In the genomic region with DNA sequence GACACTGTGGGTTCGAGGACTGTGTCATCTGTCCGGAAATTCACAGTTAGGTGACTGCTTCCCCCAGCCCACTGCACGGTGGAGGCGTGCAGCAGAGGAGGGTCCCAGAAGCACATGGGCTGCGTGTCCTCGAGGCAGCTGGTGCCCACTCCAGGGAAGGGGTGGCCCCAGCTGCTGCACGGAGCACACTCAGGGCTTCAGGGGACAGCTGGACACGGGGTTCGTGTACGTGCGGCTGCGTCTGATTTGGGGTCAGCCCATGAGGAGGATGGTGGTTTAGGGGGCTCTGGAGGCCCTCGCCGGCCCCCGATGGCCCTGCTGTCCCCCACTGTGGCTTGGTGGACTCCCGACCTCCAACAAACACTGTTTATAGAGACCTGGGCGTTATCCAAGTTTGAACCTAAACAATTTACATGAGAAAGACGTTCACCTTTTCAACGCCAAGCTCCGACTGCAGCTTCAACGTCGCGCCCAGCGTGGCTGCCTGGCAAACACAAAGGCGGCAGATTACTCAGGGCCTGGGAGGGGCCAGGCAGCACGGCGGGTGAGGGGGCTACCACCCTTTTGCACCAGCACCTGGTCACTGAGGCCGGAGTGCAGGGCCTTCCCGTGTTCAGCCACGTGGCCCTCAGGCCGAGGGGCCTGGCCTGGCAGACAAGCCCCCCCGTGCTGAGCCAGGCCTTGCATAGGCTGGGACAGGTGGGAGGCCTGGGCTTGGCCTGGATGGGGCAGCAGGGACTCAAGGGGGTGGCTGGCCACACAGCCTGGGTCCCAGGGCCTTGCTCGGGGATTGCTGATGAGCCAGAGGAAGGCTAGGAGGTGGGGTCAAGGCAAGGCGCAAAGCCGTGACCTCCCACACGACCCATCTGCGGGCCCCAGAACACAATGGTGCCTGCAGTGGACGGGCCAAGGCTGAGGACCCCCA, we compare ENCODE assay signal across 1 cellular context.
TF ChIP-seq lines count a peak whose summit lies in the region.

No MANE protein-coding gene starts in this region.

TF ChIP-seq in HepG2, 621 proteins besides CTCF, POLR2A, EP300 and RAD21:
- TF ChIP-seq, protein P1, sequence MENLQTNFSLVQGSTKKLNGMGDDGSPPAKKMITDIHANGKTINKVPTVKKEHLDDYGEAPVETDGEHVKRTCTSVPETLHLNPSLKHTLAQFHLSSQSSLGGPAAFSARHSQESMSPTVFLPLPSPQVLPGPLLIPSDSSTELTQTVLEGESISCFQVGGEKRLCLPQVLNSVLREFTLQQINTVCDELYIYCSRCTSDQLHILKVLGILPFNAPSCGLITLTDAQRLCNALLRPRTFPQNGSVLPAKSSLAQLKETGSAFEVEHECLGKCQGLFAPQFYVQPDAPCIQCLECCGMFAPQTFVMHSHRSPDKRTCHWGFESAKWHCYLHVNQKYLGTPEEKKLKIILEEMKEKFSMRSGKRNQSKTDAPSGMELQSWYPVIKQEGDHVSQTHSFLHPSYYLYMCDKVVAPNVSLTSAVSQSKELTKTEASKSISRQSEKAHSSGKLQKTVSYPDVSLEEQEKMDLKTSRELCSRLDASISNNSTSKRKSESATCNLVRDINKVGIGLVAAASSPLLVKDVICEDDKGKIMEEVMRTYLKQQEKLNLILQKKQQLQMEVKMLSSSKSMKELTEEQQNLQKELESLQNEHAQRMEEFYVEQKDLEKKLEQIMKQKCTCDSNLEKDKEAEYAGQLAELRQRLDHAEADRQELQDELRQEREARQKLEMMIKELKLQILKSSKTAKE (CRISPR knock-in tag; IDR thresholded peaks at IDR 0.05; ENCODE audit: borderline replicate concordance), result no peak
- TF ChIP-seq GABPA (IDR thresholded peaks at IDR 0.05; ENCODE audit: low read depth, low read length) (0 out of 2 replicates have a peak, but pooled peaks have one; percentile 4), GABPA (CRISPR knock-in tag; IDR thresholded peaks at IDR 0.05; ENCODE audit: low read depth) (no peak)
